In the genomic region with DNA sequence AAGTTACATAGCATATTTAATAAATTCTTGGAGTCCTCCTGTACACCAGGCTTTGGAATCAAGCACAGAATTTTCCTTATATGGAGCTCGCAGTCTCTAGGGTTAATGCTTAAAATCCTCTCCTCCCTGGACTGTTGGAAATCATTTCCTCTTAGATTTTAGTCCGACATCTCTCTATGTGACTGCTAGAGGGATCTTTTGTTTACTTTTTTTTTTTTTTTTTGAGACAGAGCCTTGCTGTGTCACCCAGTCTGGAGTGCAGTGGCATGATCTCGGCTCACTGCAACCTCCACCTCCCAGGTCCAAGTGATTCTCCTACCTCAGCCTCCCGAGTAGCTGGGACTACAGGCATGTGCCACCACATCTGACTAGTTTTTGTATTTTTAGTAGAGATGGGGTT, we compare ENCODE assay signal across 6 cellular contexts.
DNase-seq lines count a peak whose midpoint lies in the region; ATAC-seq, FAIRE-seq and TF ChIP-seq lines count a peak whose summit lies in the region.
"Not testable (repeated sequence)": the region's sequence is repeated elsewhere in the genome, so short reads cannot be mapped to it uniquely, and the experiment has no call there.

No MANE protein-coding gene starts in this region.

- TF ChIP-seq CTCF in A549 (IDR thresholded peaks at IDR 0.05); Caco-2 (IDR thresholded peaks at IDR 0.05; ENCODE audit: insufficient read depth in 1 of 2, low read depth in 1 of 2, low read length in 1 of 2, severe bottlenecking in 1 of 2, unreplicated experiment in 1 of 2); HepG2 (CRISPR knock-in tag; IDR thresholded peaks at IDR 0.05): not testable (repeated sequence)

- not testable (repeated sequence) for H3K27me3 Mint-ChIP-seq in Caco-2 (ENCODE audit: insufficient read depth, unreplicated experiment)

- H2AFZ ChIP-seq in HepG2 (ENCODE audit: low read length) = not testable (repeated sequence)

- not testable (repeated sequence) for TF ChIP-seq RAD21 in A549 (conservative IDR thresholded peaks at IDR 0.05 in 1 of 2, IDR thresholded peaks at IDR 0.05 in 1 of 2); HepG2 (CRISPR knock-in tag; IDR thresholded peaks at IDR 0.05)

- peaks cover 20% of the 10 kb centered on the region for H3K4me1 Mint-ChIP-seq in Caco-2 (ENCODE audit: low read depth, unreplicated experiment)

- not testable (repeated sequence) for H3K27ac ChIP-seq in A549; HepG2 (ENCODE audit: extremely low read length, insufficient read depth, low read length)

- FAIRE-seq in A549 (lab: Jason Lieb, UNC); HepG2 (lab: Jason Lieb, UNC): not testable (repeated sequence)

- not testable (repeated sequence) for H3K9ac ChIP-seq in HepG2 (ENCODE audit: insufficient read depth, low read depth, low read length)

- H3K36me3 ChIP-seq in Caco-2 (ENCODE audit: control insufficient read depth, insufficient read depth, low read length) = not testable (repeated sequence)
- peaks cover 6 to 16% of the 10 kb centered on the region in 2 experiments; a peak in 4 of 5 replicates for H3K36me3 ChIP-seq in HepG2 (replicated peaks in 1 of 2; ENCODE audit: control insufficient read depth in 1 of 2, insufficient read depth in 2 of 2, low read length in 2 of 2)

- POLR2A ChIA-PET in A549 (lab: Yijun Ruan, JAX); Caco-2 (lab: Charles Lee): not testable (repeated sequence)
- POLR2A ChIA-PET in HepG2 (lab: Yijun Ruan, JAX) = interaction anchor here (11.3 kb wide), 1 partner anchor 10 kb away, joined by 78 read pairs; no protein-coding TSS in a partner anchor

- intact Hi-C loops in Caco-2 (cut with micrococcal nuclease; ENCODE audit: unreplicated experiment); left colon (cut with DNase I, micrococcal nuclease); HepG2 (cut with micrococcal nuclease; ENCODE audit: unreplicated experiment): not testable (repeated sequence)

- CTCF ChIA-PET in A549 (lab: Yijun Ruan, JAX) (interaction anchor here (0.6 to 1.0 kb wide), 2 partner anchors 40 to 81 kb away, joined by 3 to 5 read pairs; no protein-coding TSS in a partner anchor), Caco-2 (lab: Charles Lee) (interaction anchor here (0.5 kb wide), 1 partner anchor 41 kb away, joined by 4 read pairs; no protein-coding TSS in a partner anchor)
- CTCF ChIA-PET in HepG2 (lab: Yijun Ruan, JAX; ENCODE audit: low intra/inter-chr PET ratio, low total read pairs) = not testable (repeated sequence)

- TF ChIP-seq EP300 in A549 (IDR thresholded peaks at IDR 0.05); HepG2 (IDR thresholded peaks at IDR 0.05; ENCODE audit: low read depth in 2 of 2, low read length in 2 of 2); HepG2 (CRISPR knock-in tag; IDR thresholded peaks at IDR 0.05; ENCODE audit: borderline replicate concordance): not testable (repeated sequence)

- not testable (repeated sequence) for H4K20me1 ChIP-seq in HepG2 (ENCODE audit: insufficient read depth, low read length)

- H3K27me3 ChIP-seq in Caco-2 (replicated peaks; ENCODE audit: control insufficient read depth, insufficient read depth, low read length); HepG2 (ENCODE audit: control insufficient read depth in 1 of 2, insufficient read depth in 2 of 2, low read length in 2 of 2): not testable (repeated sequence)

- not testable (repeated sequence) for H3K9me3 ChIP-seq in A549; Caco-2; HepG2 (ENCODE audit: low read length)

- H3K4me1 ChIP-seq in A549 = not testable (repeated sequence)
- peaks cover 12% of the 10 kb centered on the region for H3K4me1 ChIP-seq in Caco-2
- peaks cover 14% of the 10 kb centered on the region for H3K4me1 ChIP-seq in HepG2 (ENCODE audit: insufficient read depth, low read length)

- not testable (repeated sequence) for H3K4me3 ChIP-seq in A549; Caco-2 (ENCODE audit: low read depth, low read length); HepG2 (replicated peaks in 1 of 3; ENCODE audit: insufficient read depth in 1 of 3, low read depth in 2 of 3, low read length in 3 of 3)

- H3K4me3 Mint-ChIP-seq in Caco-2 (ENCODE audit: unreplicated experiment) = not testable (repeated sequence)

- not testable (repeated sequence) for H3K79me2 ChIP-seq in HepG2 (ENCODE audit: insufficient read depth, low read length)

- peak; percentile 30 to 49; a peak in 4 of 6 replicates for ATAC-seq in A549
- ATAC-seq in left colon = peak; percentile 26
- not testable (repeated sequence) for ATAC-seq in HepG2

- not testable (repeated sequence) for H3K9me3 Mint-ChIP-seq in Caco-2 (ENCODE audit: unreplicated experiment)

- DNase-seq in A549 (ENCODE audit: low read depth in 1 of 2, low spot score in 1 of 2) (peak in 1 of 2 experiments; percentile 28), Caki2 (ENCODE audit: low read depth) (peak; percentile 12), DMS53 (lab: John Stamatoyannopoulos, UW) (peak; percentile 46), HepG2 (ENCODE audit: low spot score) (peak; percentile 33)
- not testable (repeated sequence) for DNase-seq in Caco-2, left colon

- in situ Hi-C loops in Caki2 (cut with HindIII; ENCODE audit: low pct_unique_long_range_greater_than_20kb, low sequenced_read_pairs); HepG2 (cut with HindIII; ENCODE audit: extremely low pct_ligation_motif_present, low pct_unique_long_range_greater_than_20kb): not testable (repeated sequence)

- WGBS in A549 (ENCODE audit: missing lambda C conversion rate) = 25% methylated on average over 4 of the region's 4 CpGs
- WGBS in HepG2 (ENCODE audit: low lambda C conversion rate) = 74% methylated on average over 4 of the region's 4 CpGs

- not testable (repeated sequence) for BruUV-seq in Caco-2 (replicated peaks; lab: Mats Ljungman, UMichigan); HepG2 (replicated peaks; lab: Mats Ljungman, UMichigan)

- H3K36me3 Mint-ChIP-seq in Caco-2 (ENCODE audit: insufficient read depth, unreplicated experiment) = peaks cover 58% of the 10 kb centered on the region

- H3K4me2 ChIP-seq in A549 = peak overlapping the region; percentile 31; the same call in 2 of the 3 replicates
- not testable (repeated sequence) for H3K4me2 ChIP-seq in HepG2 (ENCODE audit: low read depth, low read length)

- H3K27ac Mint-ChIP-seq in Caco-2 (ENCODE audit: unreplicated experiment) = peak overlapping the region; percentile 50

- not testable (repeated sequence) for TF ChIP-seq POLR2A in A549 (IDR thresholded peaks at IDR 0.05; ENCODE audit: low read length); HepG2 (IDR thresholded peaks at IDR 0.05; ENCODE audit: insufficient read depth in 1 of 2, low read depth in 2 of 2, low read length in 2 of 2)

TF ChIP-seq in HepG2, 621 proteins besides CTCF, POLR2A, EP300 and RAD21:
- 0 out of 2 replicates have a peak, but pooled peaks have one; percentile 18 for TF ChIP-seq SRF (IDR thresholded peaks at IDR 0.05; ENCODE audit: low read depth, low read length)
- TF ChIP-seq, protein P1, sequence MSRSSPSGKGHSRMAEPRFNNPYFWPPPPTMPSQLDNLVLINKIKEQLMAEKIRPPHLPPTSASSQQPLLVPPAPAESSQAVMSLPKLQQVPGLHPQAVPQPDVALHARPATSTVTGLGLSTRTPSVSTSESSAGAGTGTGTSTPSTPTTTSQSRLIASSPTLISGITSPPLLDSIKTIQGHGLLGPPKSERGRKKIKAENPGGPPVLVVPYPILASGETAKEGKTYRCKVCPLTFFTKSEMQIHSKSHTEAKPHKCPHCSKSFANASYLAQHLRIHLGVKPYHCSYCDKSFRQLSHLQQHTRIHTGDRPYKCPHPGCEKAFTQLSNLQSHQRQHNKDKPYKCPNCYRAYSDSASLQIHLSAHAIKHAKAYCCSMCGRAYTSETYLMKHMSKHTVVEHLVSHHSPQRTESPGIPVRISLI (CRISPR knock-in tag; IDR thresholded peaks at IDR 0.05; ENCODE audit: borderline replicate concordance) = peak; percentile 70; the same call in 1 of the 2 replicates
- TF ChIP-seq, protein P2, sequence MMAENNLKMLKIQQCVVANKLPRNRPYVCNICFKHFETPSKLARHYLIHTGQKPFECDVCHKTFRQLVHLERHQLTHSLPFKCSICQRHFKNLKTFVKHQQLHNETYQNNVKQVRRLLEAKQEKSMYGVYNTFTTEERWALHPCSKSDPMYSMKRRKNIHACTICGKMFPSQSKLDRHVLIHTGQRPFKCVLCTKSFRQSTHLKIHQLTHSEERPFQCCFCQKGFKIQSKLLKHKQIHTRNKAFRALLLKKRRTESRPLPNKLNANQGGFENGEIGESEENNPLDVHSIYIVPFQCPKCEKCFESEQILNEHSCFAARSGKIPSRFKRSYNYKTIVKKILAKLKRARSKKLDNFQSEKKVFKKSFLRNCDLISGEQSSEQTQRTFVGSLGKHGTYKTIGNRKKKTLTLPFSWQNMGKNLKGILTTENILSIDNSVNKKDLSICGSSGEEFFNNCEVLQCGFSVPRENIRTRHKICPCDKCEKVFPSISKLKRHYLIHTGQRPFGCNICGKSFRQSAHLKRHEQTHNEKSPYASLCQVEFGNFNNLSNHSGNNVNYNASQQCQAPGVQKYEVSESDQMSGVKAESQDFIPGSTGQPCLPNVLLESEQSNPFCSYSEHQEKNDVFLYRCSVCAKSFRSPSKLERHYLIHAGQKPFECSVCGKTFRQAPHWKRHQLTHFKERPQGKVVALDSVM (CRISPR knock-in tag; IDR thresholded peaks at IDR 0.05) = peak; percentile 24; the same call in 1 of the 2 replicates
- 0 out of 2 replicates have a peak, but pooled peaks have one; percentile 18 for TF ChIP-seq FOXA3 (CRISPR knock-in tag; IDR thresholded peaks at IDR 0.05)
